8 cellular contexts compared by ENCODE assay signal in genomic region chrX:133415276-133416105, GRCh38. TPM values are rescaled to one million over a fixed set of nuclear protein-coding genes. Genes with fewer than 3 reads are reported as not detected.
DNase-seq lines count a peak whose midpoint lies in the region; ATAC-seq and TF ChIP-seq lines count a peak whose summit lies in the region.

Gene GPC4, minus strand, starts transcription at chrX:133415489. Its CDS starts 524 bp downstream, at chrX:133414965.

- peak within 1 kb of the TSS; percentile 71 for H3K4me3 ChIP-seq in mesendoderm (ENCODE audit: low read length)

- no peaks in the 10 kb centered on the region for H3K79me1 ChIP-seq in mesendoderm (ENCODE audit: low read length)

- H3K4ac ChIP-seq in mesendoderm (ENCODE audit: low read depth, low read length): peak within 1 kb of the TSS; percentile 89

- no CpG with 5 or more reads among the region's 90 CpGs for WGBS in mesendoderm (ENCODE audit: extremely low coverage, insufficient coverage, low lambda C conversion rate)

- peak within 1 kb of the TSS; percentile 57 for H3K4me2 ChIP-seq in mesendoderm (ENCODE audit: low read length)

- no peak for DNase-seq in activated T-cell treated with anti-CD3 and anti-CD28 coated beads, Interleukin-2, amount 50 U/mL, for 4 hours
- DNase-seq in activated T-cell treated with anti-CD3 and anti-CD28 coated beads for 4 hours: no peak
- peak; percentile 18 for DNase-seq in NCI-H526 treated with DMSO at 0.1 percent for 48 hours (lab: John Stamatoyannopoulos, UW)
- DNase-seq in dermis blood vessel endothelial cell: peak; percentile 0
- DNase-seq in mesendoderm: peak; percentile 85
- DNase-seq in type B pancreatic cell (ENCODE audit: extremely low spot score, unreplicated experiment): peak; percentile 81
- no peak for DNase-seq in effector CD4-positive, alpha-beta T cell

- H3K36me3 ChIP-seq in mesendoderm (ENCODE audit: control insufficient read depth, insufficient read depth, low read length): no peaks in the 10 kb centered on the region

- H3K9ac ChIP-seq in mesendoderm (ENCODE audit: low read length): peak within 1 kb of the TSS; percentile 92

- no peak within 1 kb of the TSS for H2AK5ac ChIP-seq in mesendoderm (ENCODE audit: low read length)

- peak within 1 kb of the TSS; percentile 45 for H3K23ac ChIP-seq in mesendoderm (ENCODE audit: low read length)

- no peaks in the 10 kb centered on the region for H3K27me3 ChIP-seq in mesendoderm (ENCODE audit: insufficient read depth, low read length, poor library complexity)

- peak within 1 kb of the TSS; percentile 82 for H3K27ac Mint-ChIP-seq in type B pancreatic cell

- peaks cover 42% of the 10 kb centered on the region for H3K79me2 ChIP-seq in mesendoderm (ENCODE audit: control insufficient read depth, insufficient read depth, low read length)

- H2BK120ac ChIP-seq in mesendoderm (ENCODE audit: low read depth, low read length): peak within 1 kb of the TSS; percentile 36

- peak; percentile 40 for TF ChIP-seq CTCF in type B pancreatic cell (conservative IDR thresholded peaks at IDR 0.05)

- no peak within 1 kb of the TSS for H2BK15ac ChIP-seq in mesendoderm (replicated peaks; ENCODE audit: low read depth)

- peak in 1 of 2 donors; percentile 18 for ATAC-seq in activated T-cell treated with anti-CD3 and anti-CD28 coated beads, Interleukin-2, amount 50 U/mL, for 4 hours
- no peak for ATAC-seq in HG02870 (IDR thresholded peaks at IDR 0.05; ENCODE audit: unreplicated experiment)

- no peaks in the 10 kb centered on the region for H3K9me3 Mint-ChIP-seq in activated T-cell treated with anti-CD3 and anti-CD28 coated beads, Interleukin-2, amount 50 U/mL, for 4 hours
- no peaks in the 10 kb centered on the region for H3K9me3 Mint-ChIP-seq in type B pancreatic cell

- no peak within 1 kb of the TSS for H4K8ac ChIP-seq in mesendoderm (ENCODE audit: low read depth, low read length)

- H3K36me3 Mint-ChIP-seq in activated T-cell treated with anti-CD3 and anti-CD28 coated beads, Interleukin-2, amount 50 U/mL, for 4 hours (ENCODE audit: insufficient read depth): no peaks in the 10 kb centered on the region
- peaks cover 7% of the 10 kb centered on the region for H3K36me3 Mint-ChIP-seq in type B pancreatic cell

- H3K27ac ChIP-seq in mesendoderm (ENCODE audit: low read depth, low read length): peak within 1 kb of the TSS; percentile 90

- H3K4me1 Mint-ChIP-seq in activated T-cell treated with anti-CD3 and anti-CD28 coated beads, Interleukin-2, amount 50 U/mL, for 4 hours (ENCODE audit: low read depth): peaks cover 4% of the 10 kb centered on the region
- H3K4me1 Mint-ChIP-seq in type B pancreatic cell (ENCODE audit: unreplicated experiment): peaks cover 26% of the 10 kb centered on the region

- no peaks in the 10 kb centered on the region for H3K4me1 ChIP-seq in mesendoderm (ENCODE audit: control insufficient read depth, low read depth, low read length)

- H3K4me3 Mint-ChIP-seq in activated T-cell treated with anti-CD3 and anti-CD28 coated beads, Interleukin-2, amount 50 U/mL, for 4 hours: peak within 1 kb of the TSS; percentile 50
- peak within 1 kb of the TSS; percentile 99 for H3K4me3 Mint-ChIP-seq in type B pancreatic cell

- peak within 1 kb of the TSS; percentile 98 for H3K56ac ChIP-seq in mesendoderm (ENCODE audit: low read length)

- H4K5ac ChIP-seq in mesendoderm (ENCODE audit: low read length): no peak within 1 kb of the TSS

- H2BK5ac ChIP-seq in mesendoderm (ENCODE audit: low read length): peak within 1 kb of the TSS; percentile 73

- H3K18ac ChIP-seq in mesendoderm (ENCODE audit: low read length): peak within 1 kb of the TSS; percentile 96

- peaks cover 33% of the 10 kb centered on the region for H3K27me3 Mint-ChIP-seq in activated T-cell treated with anti-CD3 and anti-CD28 coated beads, Interleukin-2, amount 50 U/mL, for 4 hours (ENCODE audit: low read depth)
- peaks cover 69% of the 10 kb centered on the region for H3K27me3 Mint-ChIP-seq in type B pancreatic cell

RNA-seq across cellular contexts. Expression of gene GPC4, which starts in this region (rescaled TPM):
- under 1 TPM; 0.10 to 0.13 (median 0.11) TPM for total RNA-seq in activated T-cell treated with anti-CD3 and anti-CD28 coated beads, Interleukin-2, amount 50 U/mL, for 4 hours
- total RNA-seq in dermis blood vessel endothelial cell (0.14 and 0.34 TPM in 2 replicates), type B pancreatic cell (ENCODE audit: low replicate concordance) (20.9 and 69.0 TPM in 2 replicates)
- 160 TPM for polyA plus RNA-seq in mesendoderm (2013, experiment 1 of 2)
- polyA plus RNA-seq in mesendoderm (2013, experiment 2 of 2): 168 TPM

Comparison
In these comparisons a context has a peak if more than half of its experiments do, and no peak if none do; other contexts are left out.
1. RNA of gene GPC4 (total RNA-seq): 20.9 to 69.0 TPM in type B pancreatic cell; 0.14 to 0.34 TPM in dermis blood vessel endothelial cell and 0.10 to 0.13 TPM in activated T-cell treated with anti-CD3 and anti-CD28 coated beads, Interleukin-2, amount 50 U/mL, for 4 hours; every median in the first group is over 10 times any median in the second.
2. Peak in DNase-seq in dermis blood vessel endothelial cell; RNA of the gene not detected or under 1 TPM.
3. DNase-seq: peak in NCI-H526 treated with DMSO at 0.1 percent for 48 hours (single experiment), mesendoderm (single experiment) and type B pancreatic cell (single experiment); none in activated T-cell treated with anti-CD3 and anti-CD28 coated beads, Interleukin-2, amount 50 U/mL, for 4 hours (single experiment), activated T-cell treated with anti-CD3 and anti-CD28 coated beads for 4 hours (single experiment) and effector CD4-positive, alpha-beta T cell (single experiment).